Comparison of ENCODE assay signal across 14 cellular contexts in the genomic region with DNA sequence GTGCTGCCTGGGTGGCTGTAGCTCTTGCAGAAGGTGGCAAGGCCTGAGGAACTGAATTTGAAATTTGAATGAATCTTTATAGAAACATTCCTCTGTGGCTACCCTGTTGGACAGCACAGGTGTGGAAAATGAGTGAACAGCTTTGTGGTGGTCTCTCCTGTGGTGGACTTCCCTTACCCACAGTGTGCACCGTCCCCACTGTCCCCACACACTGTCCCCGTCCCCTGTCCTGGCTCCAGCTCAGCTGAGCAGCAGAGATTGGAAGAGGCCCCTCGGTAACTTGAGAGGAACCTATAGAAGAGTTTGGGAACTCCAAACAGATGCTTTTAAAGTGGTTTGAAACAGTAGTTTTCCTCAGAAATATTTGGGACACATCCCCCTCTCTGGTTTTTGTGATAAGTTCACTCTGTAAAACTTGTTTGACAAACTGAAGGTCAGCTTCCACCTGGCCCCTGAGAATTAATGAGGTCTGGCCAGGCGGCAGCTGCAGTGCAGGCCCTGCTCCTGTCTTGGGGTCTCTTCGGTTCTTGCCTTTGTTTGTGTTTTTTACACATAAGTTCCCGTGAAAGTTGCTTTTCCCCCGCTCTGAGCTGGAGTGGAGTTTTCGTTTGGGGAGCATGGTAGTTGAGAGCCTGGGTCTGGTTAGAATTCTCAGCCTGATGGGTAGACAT.
"Had no signal": no experiment of that assay in that cellular context is flagged by ENCODE, and none has a peak within 500 bp of the region (broad histone marks: within the 10 kb centered on the region; RNA-seq: fewer than 3 reads in every experiment).

No MANE protein-coding gene starts in this region.

- H3K9ac ChIP-seq: SK-N-SH had no signal

- H3K9me3 Mint-ChIP-seq: activated naive CD4-positive, alpha-beta T cell treated with anti-CD3 and anti-CD28 coated beads, Interleukin-2, amount 10 ng/mL, durations not matched to agents 7 days and 5 days had no signal

- ATAC-seq: left lung; stimulated activated naive CD8-positive, alpha-beta T cell treated with anti-CD3 and anti-CD28 coated beads, Interleukin-15, Interleukin-2, amounts not matched to agents 100 U/mL and 50 U/mL, for 24 hours had no signal

- H3K36me3 Mint-ChIP-seq: activated naive CD4-positive, alpha-beta T cell treated with anti-CD3 and anti-CD28 coated beads, Interleukin-2, amount 10 ng/mL, durations not matched to agents 7 days and 5 days; memory B cell had no signal

- H3K9me2 ChIP-seq: SK-N-SH had no signal

- FAIRE-seq: endometrium had no signal

- H3K27ac ChIP-seq: cardiac muscle cell, left lung, neutrophil, right atrium auricular region, VCaP had no signal

- H3K36me3 ChIP-seq: cardiac muscle cell, left lung, neutrophil, right atrium auricular region, upper lobe of left lung had no signal

- H3K4me2 ChIP-seq: SK-N-SH had no signal

- H3K4me3 ChIP-seq: cardiac muscle cell, left lung, right atrium auricular region, upper lobe of left lung had no signal

- H3K4me3 Mint-ChIP-seq: activated naive CD4-positive, alpha-beta T cell treated with anti-CD3 and anti-CD28 coated beads, Interleukin-2, amount 10 ng/mL, durations not matched to agents 7 days and 5 days; memory B cell had no signal

- H3K27me3 ChIP-seq: cardiac muscle cell, left lung, neutrophil, right atrium auricular region, upper lobe of left lung had no signal

- H3K9me3 ChIP-seq: left lung, neutrophil, SK-N-SH, upper lobe of left lung had no signal

- H3K27ac Mint-ChIP-seq: activated naive CD4-positive, alpha-beta T cell treated with anti-CD3 and anti-CD28 coated beads, Interleukin-2, amount 10 ng/mL, durations not matched to agents 7 days and 5 days; memory B cell had no signal

- DNase-seq: activated CD4-positive, alpha-beta T cell treated with anti-CD3 and anti-CD28 coated beads for 1 hour; activated CD4-positive, alpha-beta T cell treated with anti-CD3 and anti-CD28 coated beads, Interleukin-2, amount 50 U/mL, for 48 hours; activated naive CD4-positive, alpha-beta T cell treated with anti-CD3 and anti-CD28 coated beads, Interleukin-2, amount 10 ng/mL, durations not matched to agents 7 days and 5 days; islet precursor cell; left lung; SK-N-SH; stimulated activated naive CD8-positive, alpha-beta T cell treated with anti-CD3 and anti-CD28 coated beads, Interleukin-15, Interleukin-2, amounts not matched to agents 100 U/mL and 50 U/mL, for 24 hours had no signal

- H3K4me1 Mint-ChIP-seq: activated naive CD4-positive, alpha-beta T cell treated with anti-CD3 and anti-CD28 coated beads, Interleukin-2, amount 10 ng/mL, durations not matched to agents 7 days and 5 days; memory B cell had no signal
